ENCODE assay signal across 8 cellular contexts in the genomic region with DNA sequence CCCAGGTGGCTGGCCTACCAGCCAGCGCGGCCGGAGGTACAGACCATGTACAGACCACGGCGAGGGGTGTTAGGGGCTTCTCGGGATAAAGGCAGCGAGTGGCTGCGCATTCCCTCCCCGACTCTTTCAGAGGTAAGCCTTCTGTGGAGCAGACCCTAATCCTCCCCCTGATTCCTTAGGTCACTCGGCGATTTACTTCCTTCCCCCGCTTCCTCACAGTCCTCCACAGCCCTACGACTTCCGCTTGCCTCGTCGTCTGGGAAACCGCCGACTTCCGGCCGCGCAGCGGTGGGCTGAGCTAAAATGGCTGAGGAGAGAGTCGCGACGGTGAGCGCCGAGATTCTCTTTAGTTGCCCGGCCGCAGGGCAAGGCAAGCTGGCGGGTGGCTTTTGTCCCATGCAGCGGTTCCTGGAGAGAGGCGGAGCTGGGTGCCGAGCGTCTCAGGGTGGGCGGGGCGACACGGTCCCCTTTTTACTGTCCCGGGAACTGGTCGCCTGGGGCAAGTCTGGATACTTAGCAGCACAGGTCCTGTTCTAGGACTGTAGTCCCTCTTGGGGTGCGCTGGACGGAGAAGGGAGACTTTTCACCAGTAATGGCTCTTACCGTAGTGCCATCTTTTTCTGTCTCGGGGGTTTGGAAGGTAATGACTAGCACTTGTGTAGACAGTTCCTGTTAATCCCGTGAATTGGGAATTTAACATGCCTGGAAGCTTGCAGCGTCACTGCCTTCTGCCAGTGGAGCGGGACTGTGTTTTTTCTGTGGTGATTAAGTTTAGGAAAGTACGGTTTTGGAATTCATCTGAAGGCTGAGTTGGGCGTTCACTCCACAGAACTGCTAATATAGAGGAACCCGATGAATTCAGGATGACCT. TPM values are rescaled to one million over a fixed set of nuclear protein-coding genes. Genes with fewer than 3 reads are reported as not detected.
DNase-seq lines count a peak whose midpoint lies in the region; TF ChIP-seq lines count a peak whose summit lies in the region.

A gene with protein sequence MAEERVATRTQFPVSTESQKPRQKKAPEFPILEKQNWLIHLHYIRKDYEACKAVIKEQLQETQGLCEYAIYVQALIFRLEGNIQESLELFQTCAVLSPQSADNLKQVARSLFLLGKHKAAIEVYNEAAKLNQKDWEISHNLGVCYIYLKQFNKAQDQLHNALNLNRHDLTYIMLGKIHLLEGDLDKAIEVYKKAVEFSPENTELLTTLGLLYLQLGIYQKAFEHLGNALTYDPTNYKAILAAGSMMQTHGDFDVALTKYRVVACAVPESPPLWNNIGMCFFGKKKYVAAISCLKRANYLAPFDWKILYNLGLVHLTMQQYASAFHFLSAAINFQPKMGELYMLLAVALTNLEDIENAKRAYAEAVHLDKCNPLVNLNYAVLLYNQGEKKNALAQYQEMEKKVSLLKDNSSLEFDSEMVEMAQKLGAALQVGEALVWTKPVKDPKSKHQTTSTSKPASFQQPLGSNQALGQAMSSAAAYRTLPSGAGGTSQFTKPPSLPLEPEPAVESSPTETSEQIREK (plus strand): TSS at position 283 of the 870 bp plus-strand sequence. CDS start 21 bp downstream, at position 304.
A gene with protein sequence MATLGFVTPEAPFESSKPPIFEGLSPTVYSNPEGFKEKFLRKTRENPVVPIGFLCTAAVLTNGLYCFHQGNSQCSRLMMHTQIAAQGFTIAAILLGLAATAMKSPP (minus strand): TSS at position 258 of the 870 bp plus-strand sequence. CDS start 9,808 bp downstream, outside the sequence.

- no peak within 1 kb of the TSS for H4K8ac ChIP-seq in neuronal stem cell (ENCODE audit: low read depth, low read length)

- peak within 1 kb of the TSS; percentile 95 for H3K4me3 ChIP-seq in GM23248
- H3K4me3 ChIP-seq in LNCaP clone FGC (ENCODE audit: low read depth, low read length), result peak within 1 kb of the TSS; percentile 95
- H3K4me3 ChIP-seq in foreskin fibroblast (ENCODE audit: low read depth in 1 of 2, low read length in 2 of 2), result peak within 1 kb of the TSS; percentile 64 to 76
- peak within 1 kb of the TSS; percentile 85 to 94 for H3K4me3 ChIP-seq in neuronal stem cell (ENCODE audit: low read length in 2 of 2)
- H3K4me3 ChIP-seq in testis, result peak within 1 kb of the TSS; percentile 52 to 74

- peak within 1 kb of the TSS; percentile 96 for H3K18ac ChIP-seq in neuronal stem cell (ENCODE audit: low read length)

- DNase-seq in Daoy (ENCODE audit: low read depth), result peak; percentile 94
- peak; percentile 96 for DNase-seq in GM23248
- DNase-seq in LNCaP clone FGC (ENCODE audit: low read depth), result peak; percentile 75
- DNase-seq in activated T-helper 1 cell treated with Interleukin-2 at 50 U/mL for 16 hours (ENCODE audit: low read depth), result peak; percentile 80
- peak; percentile 81 to 94 for DNase-seq in foreskin fibroblast
- DNase-seq in neuronal stem cell (ENCODE audit: low spot score), result peak; percentile 88
- DNase-seq in testis, result peak; percentile 93
- DNase-seq in NCI-H526 (lab: John Stamatoyannopoulos, UW), result no peak

- peak; percentile 42 for TF ChIP-seq POLR2A in testis (IDR thresholded peaks at IDR 0.05)

- H2BK12ac ChIP-seq in neuronal stem cell (ENCODE audit: low read length), result no peak within 1 kb of the TSS

- H2BK15ac ChIP-seq in neuronal stem cell (ENCODE audit: low read length), result no peak within 1 kb of the TSS

- H3K9me3 ChIP-seq in GM23248 (ENCODE audit: low read depth) (no peaks in the 10 kb centered on the region), neuronal stem cell (replicated peaks in 1 of 2; ENCODE audit: control insufficient read depth in 2 of 2, insufficient read depth in 1 of 2, low read depth in 1 of 2, low read length in 2 of 2) (no peaks in the 10 kb centered on the region), testis (no peaks in the 10 kb centered on the region)

- H3K79me1 ChIP-seq in neuronal stem cell (ENCODE audit: low read depth, low read length), result peaks cover 2% of the 10 kb centered on the region

- H2AFZ ChIP-seq in GM23248, result peak within 1 kb of the TSS; percentile 99
- peak within 1 kb of the TSS; percentile 94 for H2AFZ ChIP-seq in neuronal stem cell (ENCODE audit: low read length)

- H3K27me3 ChIP-seq in GM23248 (replicated peaks; ENCODE audit: insufficient read depth) (no peaks in the 10 kb centered on the region), neuronal stem cell (ENCODE audit: control insufficient read depth in 3 of 3, insufficient read depth in 3 of 3, low read depth in 1 of 3, low read length in 3 of 3) (peaks cover 0 to 1% (median 0%) of the 10 kb centered on the region in 3 experiments), testis (no peaks in the 10 kb centered on the region)

- H2BK5ac ChIP-seq in neuronal stem cell (ENCODE audit: low read length), result no peak within 1 kb of the TSS

- H4K91ac ChIP-seq in neuronal stem cell (ENCODE audit: low read depth, low read length, poor library complexity), result no peak within 1 kb of the TSS

- H3K36me3 ChIP-seq in GM23248 (ENCODE audit: low read depth), result no peaks in the 10 kb centered on the region
- no peaks in the 10 kb centered on the region for H3K36me3 ChIP-seq in neuronal stem cell (replicated peaks in 1 of 2; ENCODE audit: control insufficient read depth in 2 of 2, insufficient read depth in 2 of 2, low read length in 2 of 2)
- H3K36me3 ChIP-seq in testis (ENCODE audit: low read depth, missing control alignments), result no peaks in the 10 kb centered on the region

- peak within 1 kb of the TSS; percentile 99 for H3K4me2 ChIP-seq in GM23248 (ENCODE audit: unreplicated experiment)
- peak within 1 kb of the TSS; percentile 68 for H3K4me2 ChIP-seq in neuronal stem cell (ENCODE audit: insufficient read depth, low read length, poor library complexity, severe bottlenecking)

- H3F3A ChIP-seq in GM23248 (ENCODE audit: insufficient read depth), result peaks cover 18% of the 10 kb centered on the region

- H3K27ac ChIP-seq in GM23248 (peak within 1 kb of the TSS; percentile 87), neuronal stem cell (replicated peaks; ENCODE audit: low read length) (peak within 1 kb of the TSS; percentile 91), testis (peak within 1 kb of the TSS; percentile 75 to 87)

- peak within 1 kb of the TSS; percentile 87 for H3K9ac ChIP-seq in GM23248
- H3K9ac ChIP-seq in neuronal stem cell (ENCODE audit: low read depth, low read length, poor library complexity), result peak within 1 kb of the TSS; percentile 92

- peaks cover 29% of the 10 kb centered on the region for H3K79me2 ChIP-seq in GM23248 (ENCODE audit: insufficient read depth)

- H4K20me1 ChIP-seq in GM23248 (ENCODE audit: insufficient read depth), result no peaks in the 10 kb centered on the region

- TF ChIP-seq CTCF in LNCaP clone FGC (IDR thresholded peaks at IDR 0.05; ENCODE audit: control insufficient read depth, extremely low read depth, insufficient read depth) (no peak), foreskin fibroblast (IDR thresholded peaks at IDR 0.05; ENCODE audit: low read depth, low read length) (no peak), testis (IDR thresholded peaks at IDR 0.05) (no peak)

- H3K14ac ChIP-seq in neuronal stem cell (ENCODE audit: low read length), result no peak within 1 kb of the TSS

- in situ Hi-C loops in GM23248 (cut with MboI), result no loop called here

- H3K9me2 ChIP-seq in GM23248 (ENCODE audit: insufficient read depth), result no peaks in the 10 kb centered on the region

- peaks cover 6% of the 10 kb centered on the region for H3K4me1 ChIP-seq in GM23248 (ENCODE audit: insufficient read depth)
- no peaks in the 10 kb centered on the region for H3K4me1 ChIP-seq in neuronal stem cell (ENCODE audit: control insufficient read depth in 2 of 2, insufficient read depth in 1 of 2, low read depth in 1 of 2, low read length in 2 of 2)
- no peaks in the 10 kb centered on the region for H3K4me1 ChIP-seq in testis

- peak within 1 kb of the TSS; percentile 61 for H2BK120ac ChIP-seq in neuronal stem cell (ENCODE audit: low read depth, low read length)

- H3K4ac ChIP-seq in neuronal stem cell (ENCODE audit: low read length), result no peak within 1 kb of the TSS

- no peak within 1 kb of the TSS for H2AK5ac ChIP-seq in neuronal stem cell (ENCODE audit: low read depth, low read length)

- H3K23ac ChIP-seq in neuronal stem cell (ENCODE audit: low read depth, low read length, poor library complexity), result peak within 1 kb of the TSS; percentile 45

- intact Hi-C loops in testis (cut with DNase I; ENCODE audit: low total_unique reads), result no loop called here

- 0 to 2% methylated on average over 47 to 49 of the region's 49 CpGs for WGBS in GM23248 (ENCODE audit: low coverage in 1 of 2, low lambda C conversion rate in 2 of 2, missing lambda C conversion rate in 2 of 2), 2 experiments
- no CpG with 5 or more reads among the region's 49 CpGs for WGBS in neuronal stem cell (ENCODE audit: extremely low coverage in 2 of 2, insufficient read length in 2 of 2, insufficient replicate concordance in 1 of 2), 2 donors
- 0 to 1% methylated on average over 37 to 49 of the region's 49 CpGs for WGBS in testis, 2 donors

RNA-seq across cellular contexts. Expression of the first gene that starts in this region (rescaled TPM):
- total RNA-seq in Daoy (2014; rRNA removed; shearing (Covaris generic)), result 18.8 and 19.3 TPM in 2 replicates
- 13.4 and 15.7 TPM in 2 replicates for total RNA-seq in GM23248 (2014; rRNA removed; shearing (Covaris generic))
- polyA plus RNA-seq in GM23248 (2016; fragmentation: Nextera tagmentation; extraction: Ambion mirVana) (19.4 and 20.9 TPM in 2 replicates), testis (ENCODE audit: insufficient read depth, low read depth, low replicate concordance) (48.7 TPM)
- 30.8 TPM for polyA plus RNA-seq in neuronal stem cell (2013, experiment 1 of 2)
- polyA plus RNA-seq in neuronal stem cell (2013, experiment 2 of 2), result 31.4 TPM
- total RNA-seq in testis, result 10 to 100 TPM; 50.7 to 83.9 TPM

RNA-seq across cellular contexts. Expression of the second gene that starts in this region (rescaled TPM):
- total RNA-seq in Daoy (2014; rRNA removed; shearing (Covaris generic)), result not detected in 2 replicates
- total RNA-seq in GM23248 (2014; rRNA removed; shearing (Covaris generic)), result not detected in 2 replicates
- not detected in 2 replicates for polyA plus RNA-seq in GM23248 (2016; fragmentation: Nextera tagmentation; extraction: Ambion mirVana)
- polyA plus RNA-seq in neuronal stem cell (2013, experiment 1 of 2), result not detected
- not detected for polyA plus RNA-seq in neuronal stem cell (2013, experiment 2 of 2)
- 1 to 10 TPM; 2.2 to 2.4 TPM for total RNA-seq in testis
- 10.2 TPM for polyA plus RNA-seq in testis (ENCODE audit: insufficient read depth, low read depth, low replicate concordance)

Comparison
In these comparisons a context has a peak if more than half of its experiments do, and no peak if none do; other contexts are left out.
1. RNA of the second gene that starts in this region (polyA plus RNA-seq): 10.2 TPM in testis (single experiment); not detected in GM23248; every median in the first group is over 10 times any median in the second.
2. DNase-seq: peak in Daoy (single experiment), GM23248 (single experiment), LNCaP clone FGC (single experiment), activated T-helper 1 cell treated with Interleukin-2 at 50 U/mL for 16 hours (single experiment), foreskin fibroblast (2 of 2), neuronal stem cell (single experiment) and testis (single experiment); none in NCI-H526 (0 of 2).
3. Peak in every context shown above with its lines, with median percentiles within 50 percentile points of each other: H3K27ac ChIP-seq and H3K4me3 ChIP-seq.